ENCODE assay signal across 25 cellular contexts in the genomic region with DNA sequence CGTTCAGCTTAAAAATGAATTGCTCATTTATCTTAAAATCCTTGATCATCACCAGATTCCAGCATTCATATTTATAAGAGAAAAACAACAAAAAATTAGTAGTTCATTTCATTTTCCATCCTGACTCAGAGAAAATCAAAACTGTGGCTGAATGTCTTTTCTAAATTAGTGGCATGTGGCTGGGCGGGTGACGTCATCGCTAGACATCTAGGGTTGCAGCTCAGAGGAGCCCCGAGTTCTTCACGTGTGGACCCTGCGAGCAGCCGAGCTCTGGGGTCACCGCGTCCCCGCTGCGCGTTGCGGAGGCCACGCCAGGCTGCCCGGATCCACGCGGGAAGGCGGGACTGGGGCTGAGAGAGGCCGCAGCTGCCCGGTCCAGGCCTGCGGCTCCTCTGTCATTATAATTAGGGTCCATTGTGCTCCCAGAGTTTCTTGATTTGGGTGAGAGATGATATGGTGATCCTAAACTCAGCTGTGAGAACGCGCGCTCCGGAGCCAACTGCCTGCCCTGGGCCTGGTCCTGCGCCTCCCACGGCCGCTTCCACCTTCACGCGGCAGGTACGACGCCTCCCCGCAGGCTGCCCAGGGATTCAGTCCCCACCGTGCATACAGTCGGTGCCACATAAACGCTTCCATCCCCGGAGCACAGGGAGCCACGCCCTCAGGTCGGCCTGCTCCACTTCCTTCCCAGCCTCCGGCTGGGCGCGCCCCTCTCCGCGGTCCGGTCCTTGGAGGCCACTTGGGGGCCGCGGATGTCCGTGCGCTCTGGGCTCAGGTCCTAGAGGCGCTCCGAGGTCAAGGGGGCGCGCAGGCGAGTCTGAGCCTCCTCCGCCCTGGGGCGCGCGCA.
"Had no signal": no experiment of that assay in that cellular context is flagged by ENCODE, and none has a peak within 500 bp of the region (broad histone marks: within the 10 kb centered on the region; RNA-seq: fewer than 3 reads in every experiment).

No MANE protein-coding gene starts in this region.

- H3K27ac ChIP-seq: adrenal gland, breast epithelium, esophagus squamous epithelium, lower lobe of right lung, SK-N-MC, suprapubic skin had no signal

- H3K27me3 Mint-ChIP-seq: activated CD4-positive, alpha-beta memory T cell treated with anti-CD3 and anti-CD28 coated beads, Interleukin-2, amount 10 ng/mL, durations not matched to agents 7 days and 5 days; activated CD4-positive, alpha-beta T cell treated with anti-CD3 and anti-CD28 coated beads for 36 hours; progenitor cell of endocrine pancreas had no signal

- H3K4me3 Mint-ChIP-seq: activated CD4-positive, alpha-beta memory T cell treated with anti-CD3 and anti-CD28 coated beads, Interleukin-2, amount 10 ng/mL, durations not matched to agents 7 days and 5 days; activated CD4-positive, alpha-beta T cell treated with anti-CD3 and anti-CD28 coated beads for 36 hours; activated T-helper 1 cell treated with anti-CD3 and anti-CD28 coated beads, Interleukin-12 subunit alpha, Interleukin-12 subunit beta, Interleukin-2, Interleukin-4 antibody, amounts not matched to agents 30 ng/mL and 10 ng/mL and 1 ng/mL, durations not matched to agents 14 hours and 24 hours and 36 hours; mesothelial cell of epicardium; nephron progenitor cell; stimulated activated naive CD8-positive, alpha-beta T cell treated with anti-CD3 and anti-CD28 coated beads, Interleukin-15, Interleukin-2, amounts not matched to agents 100 ng/mL and 50 ng/mL, for 24 hours; T-cell; WTC11 had no signal

- H3K9me3 ChIP-seq: suprapubic skin had no signal

- H3K4me1 ChIP-seq: adrenal gland, breast epithelium, lower lobe of right lung, suprapubic skin had no signal

- H3K27ac Mint-ChIP-seq: activated CD4-positive, alpha-beta memory T cell treated with anti-CD3 and anti-CD28 coated beads, Interleukin-2, amount 10 ng/mL, durations not matched to agents 7 days and 5 days; activated CD4-positive, alpha-beta T cell treated with anti-CD3 and anti-CD28 coated beads for 36 hours; activated naive CD4-positive, alpha-beta T cell treated with anti-CD3 and anti-CD28 coated beads, Interleukin-2, amount 50 U/mL, for 72 hours; activated T-helper 1 cell treated with anti-CD3 and anti-CD28 coated beads, Interleukin-12 subunit alpha, Interleukin-12 subunit beta, Interleukin-2, Interleukin-4 antibody, amounts not matched to agents 30 ng/mL and 10 ng/mL and 1 ng/mL, durations not matched to agents 14 hours and 24 hours and 36 hours; mesothelial cell of epicardium; nephron progenitor cell; progenitor cell of endocrine pancreas; stimulated activated naive CD8-positive, alpha-beta T cell treated with anti-CD3 and anti-CD28 coated beads, Interleukin-15, Interleukin-2, amounts not matched to agents 100 ng/mL and 50 ng/mL, for 24 hours; T-cell; WTC11 had no signal

- H3K27me3 ChIP-seq: adrenal gland, breast epithelium, suprapubic skin had no signal

- H3K4me3 ChIP-seq: adrenal gland, breast epithelium, esophagus squamous epithelium, lower lobe of right lung, SK-N-MC, suprapubic skin had no signal

- H3K4me1 Mint-ChIP-seq: activated CD4-positive, alpha-beta memory T cell treated with anti-CD3 and anti-CD28 coated beads, Interleukin-2, amount 10 ng/mL, durations not matched to agents 7 days and 5 days; activated CD4-positive, alpha-beta T cell treated with anti-CD3 and anti-CD28 coated beads for 36 hours; mesothelial cell of epicardium; T-cell; WTC11 had no signal

- H3K36me3 ChIP-seq: adrenal gland, breast epithelium, esophagus squamous epithelium, lower lobe of right lung, suprapubic skin had no signal

- H3K9me3 Mint-ChIP-seq: activated CD4-positive, alpha-beta memory T cell treated with anti-CD3 and anti-CD28 coated beads, Interleukin-2, amount 10 ng/mL, durations not matched to agents 7 days and 5 days; activated naive CD4-positive, alpha-beta T cell treated with anti-CD3 and anti-CD28 coated beads, Interleukin-2, amount 50 U/mL, for 72 hours; activated T-helper 1 cell treated with anti-CD3 and anti-CD28 coated beads, Interleukin-12 subunit alpha, Interleukin-12 subunit beta, Interleukin-2, Interleukin-4 antibody, amounts not matched to agents 30 ng/mL and 10 ng/mL and 1 ng/mL, durations not matched to agents 14 hours and 24 hours and 36 hours had no signal

- DNase-seq: activated CD4-positive, alpha-beta memory T cell treated with anti-CD3 and anti-CD28 coated beads, Interleukin-2, amount 10 ng/mL, durations not matched to agents 7 days and 5 days; activated CD4-positive, alpha-beta T cell treated with anti-CD3 and anti-CD28 coated beads for 36 hours; activated gamma-delta T cell treated with Interleukin-2 at 50 U/mL for 16 hours; cortex of kidney; effector CD4-positive, alpha-beta T cell; esophagus squamous epithelium; left cardiac atrium; lower lobe of right lung; nephron progenitor cell; occipital lobe; stimulated activated CD4-positive, alpha-beta T cell treated with anti-CD3 and anti-CD28 coated beads, Interleukin-12 subunit alpha, Interleukin-12 subunit beta, amount 100 ng/mL, for 4 hours; stimulated activated CD4-positive, alpha-beta T cell treated with anti-CD3 and anti-CD28 coated beads, Interleukin-1b, Interleukin-23, amount 100 ng/mL, for 48 hours; T-cell; trophoblast cell had no signal

- FAIRE-seq: astrocyte had no signal

- H3K36me3 Mint-ChIP-seq: activated naive CD4-positive, alpha-beta T cell treated with anti-CD3 and anti-CD28 coated beads, Interleukin-2, amount 50 U/mL, for 72 hours; mesothelial cell of epicardium; T-cell had no signal

- ATAC-seq: activated CD4-positive, alpha-beta T cell treated with anti-CD3 and anti-CD28 coated beads for 36 hours; activated naive CD4-positive, alpha-beta T cell treated with anti-CD3 and anti-CD28 coated beads, Interleukin-2, amount 50 U/mL, for 72 hours; left cardiac atrium; T-cell; WTC11 had no signal
